Comparison of ENCODE assay signal across 14 cellular contexts in the genomic region with DNA sequence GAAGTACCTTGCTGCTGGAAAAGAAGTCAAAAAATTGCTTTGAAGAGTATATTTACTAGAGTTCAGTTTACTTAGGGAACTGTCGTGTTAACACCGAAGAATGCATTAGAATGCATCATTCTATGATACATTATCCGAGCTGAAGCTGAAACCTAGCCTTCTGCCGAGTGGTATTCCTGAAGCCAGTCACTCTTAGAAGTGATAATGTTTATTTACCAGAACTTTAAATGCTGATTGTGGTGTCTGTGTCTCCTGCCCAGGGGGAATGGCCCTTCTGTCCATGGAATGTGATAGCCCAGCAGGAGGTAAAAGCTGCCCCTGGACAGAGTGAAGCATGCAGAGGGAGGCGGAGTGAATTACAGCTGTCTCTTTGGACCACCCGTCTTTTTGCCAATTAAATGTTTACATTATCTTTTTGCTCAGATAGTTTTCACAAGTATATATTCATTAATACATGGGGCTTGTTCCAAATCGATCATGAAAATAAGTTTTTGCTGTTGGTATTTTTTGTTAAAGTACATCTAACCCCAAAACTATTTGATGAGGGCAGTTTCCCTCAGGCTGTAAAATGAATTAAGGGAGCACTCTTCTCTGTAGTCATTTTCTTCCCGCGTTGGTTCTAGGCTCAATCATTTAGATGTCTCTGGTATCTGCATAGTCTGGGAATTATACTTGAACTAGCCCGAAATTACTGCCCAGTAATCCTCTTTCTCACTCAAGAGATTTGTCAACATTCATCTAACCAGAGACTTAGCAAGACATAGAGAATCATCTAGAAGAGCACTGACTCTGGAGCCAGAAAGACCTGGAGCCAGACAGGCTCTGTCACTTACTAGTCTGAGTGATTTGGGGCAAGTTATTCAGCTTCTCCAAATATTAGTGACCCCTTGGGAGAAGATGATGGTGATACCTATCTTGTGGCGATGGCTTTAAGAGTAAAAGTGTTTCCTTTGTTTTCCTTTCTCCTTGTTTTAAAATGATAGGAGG.
A peak's percentile ranks its signal among the peaks of the same experiment; 100 is the strongest.
DNase-seq lines count a peak whose midpoint lies in the region; ATAC-seq and TF ChIP-seq lines count a peak whose summit lies in the region.
"Had no signal": no experiment of that assay in that cellular context is flagged by ENCODE, and none has a peak within 500 bp of the region (broad histone marks: within the 10 kb centered on the region; RNA-seq: fewer than 3 reads in every experiment).

No MANE protein-coding gene starts in this region.

- no peak for TF ChIP-seq EP300 in gastroesophageal sphincter (IDR thresholded peaks at IDR 0.05)

- H3K27me3 ChIP-seq in gastroesophageal sphincter = no peaks in the 10 kb centered on the region
- H3K27me3 ChIP-seq in osteoblast (ENCODE audit: insufficient read depth, low read length) = no peaks in the 10 kb centered on the region
- H3K27me3 ChIP-seq: BLaER1 treated with 17β-estradiol and CSF1 and Interleukin-3, amounts not matched to agents 10 nM and 100 nM had no signal

- H3K4me3 ChIP-seq in gastroesophageal sphincter = no peak overlapping the region
- H3K4me3 ChIP-seq in osteoblast (ENCODE audit: insufficient read depth, low read length) = no peak overlapping the region
- H3K4me3 ChIP-seq: BLaER1 treated with 17β-estradiol and CSF1 and Interleukin-3, amounts not matched to agents 10 nM and 100 nM had no signal

- H3K4me2 ChIP-seq in osteoblast (ENCODE audit: insufficient read depth, low read length) = peak overlapping the region; percentile 40
- H3K4me2 ChIP-seq: BLaER1 treated with 17β-estradiol and CSF1 and Interleukin-3, amounts not matched to agents 10 nM and 100 nM had no signal

- peak overlapping the region; percentile 45 to 66 (median 64) for H3K27ac ChIP-seq in gastroesophageal sphincter
- peak overlapping the region; percentile 54 for H3K27ac ChIP-seq in osteoblast (ENCODE audit: low read depth, low read length)
- H3K27ac ChIP-seq: BLaER1 treated with 17β-estradiol and CSF1 and Interleukin-3, amounts not matched to agents 10 nM and 100 nM had no signal

- TF ChIP-seq POLR2A in gastroesophageal sphincter (IDR thresholded peaks at IDR 0.05) = no peak

- TF ChIP-seq CTCF in gastroesophageal sphincter (IDR thresholded peaks at IDR 0.05) (no peak), osteoblast (IDR thresholded peaks at IDR 0.05; ENCODE audit: extremely low read depth, low read depth, low read length) (no peak)

- peak; percentile 4 for ATAC-seq in gastroesophageal sphincter
- no peak for ATAC-seq in HG02759 (IDR thresholded peaks at IDR 0.05; ENCODE audit: unreplicated experiment)
- ATAC-seq: naive thymus-derived CD4-positive, alpha-beta T cell had no signal

- WGBS in gastroesophageal sphincter (ENCODE audit: low coverage in 1 of 2), 2 donors = 65 to 70% methylated on average over 10 of the region's 11 CpGs

- H2AFZ ChIP-seq in osteoblast (ENCODE audit: low read length) = no peak overlapping the region

- H3K9me3 ChIP-seq in gastroesophageal sphincter (no peaks in the 10 kb centered on the region), osteoblast (ENCODE audit: low read depth, low read length) (no peaks in the 10 kb centered on the region)

- no peaks in the 10 kb centered on the region for H3K36me3 ChIP-seq in gastroesophageal sphincter
- no peaks in the 10 kb centered on the region for H3K36me3 ChIP-seq in osteoblast (ENCODE audit: insufficient read depth, low read length)
- H3K36me3 ChIP-seq: BLaER1 treated with 17β-estradiol and CSF1 and Interleukin-3, amounts not matched to agents 10 nM and 100 nM had no signal

- DNase-seq in ELR (ENCODE audit: low read depth) = peak; percentile 70
- peak; percentile 79 for DNase-seq in NCI-H69 (lab: John Stamatoyannopoulos, UW)
- no peak for DNase-seq in osteoblast (ENCODE audit: insufficient read length, low spot score, missing footprints)
- no peak for DNase-seq in cerebellar cortex (ENCODE audit: low spot score)
- no peak for DNase-seq in AG08395 (ENCODE audit: low spot score)
- DNase-seq in GM03348 (ENCODE audit: low spot score) = no peak
- DNase-seq: activated naive CD4-positive, alpha-beta T cell treated with anti-CD3 and anti-CD28 coated beads, Interleukin-2, amount 50 U/mL, for 16 hours; effector CD8-positive, alpha-beta T cell; naive thymus-derived CD4-positive, alpha-beta T cell; NCI-H1930; stimulated activated CD8-positive, alpha-beta memory T cell treated with anti-CD3 and anti-CD28 coated beads, Interleukin-4, amount 100 ng/mL, for 48 hours had no signal

- H3K4me1 ChIP-seq in gastroesophageal sphincter (peaks cover 18 to 70% (median 20%) of the 10 kb centered on the region in 3 donors), osteoblast (ENCODE audit: insufficient read depth, low read length) (peaks cover 39% of the 10 kb centered on the region)

- no peaks in the 10 kb centered on the region for H4K20me1 ChIP-seq in osteoblast (ENCODE audit: insufficient read depth, low read length)
- H4K20me1 ChIP-seq: BLaER1 treated with 17β-estradiol and CSF1 and Interleukin-3, amounts not matched to agents 10 nM and 100 nM had no signal

- H3K79me2 ChIP-seq in osteoblast (ENCODE audit: insufficient read depth, low read length) = peaks cover 2% of the 10 kb centered on the region

Comparison
In these comparisons a context has a peak if more than half of its experiments do, and no peak if none do; other contexts are left out.
1. DNase-seq: peak in ELR (single experiment) and NCI-H69 (single experiment); none in osteoblast (single experiment), cerebellar cortex (single experiment), AG08395 (single experiment) and GM03348 (single experiment).